ENCODE assay signal across 21 cellular contexts in the genomic region with DNA sequence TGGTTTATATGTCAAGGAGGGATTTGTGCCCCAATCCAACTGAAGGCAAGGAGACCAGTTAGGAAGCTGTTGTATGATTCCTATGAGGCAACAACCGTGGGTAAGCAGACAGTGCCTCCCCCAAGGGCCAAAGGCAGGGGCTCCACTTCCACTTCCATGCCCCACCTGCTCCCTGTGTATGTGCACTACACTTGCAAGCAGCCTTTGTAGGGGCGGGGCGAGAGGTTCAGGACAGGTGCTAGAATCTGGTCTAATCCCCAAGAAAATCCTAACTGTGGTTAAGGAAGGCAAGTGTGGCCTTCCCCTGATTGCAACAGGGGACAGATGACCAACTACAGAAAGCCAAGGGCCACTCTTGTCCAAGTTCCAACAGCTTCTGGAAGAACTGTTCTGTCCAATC. TPM values are rescaled to one million over a fixed set of nuclear protein-coding genes. Genes with fewer than 3 reads are reported as not detected.
DNase-seq lines count a peak whose midpoint lies in the region; ATAC-seq and TF ChIP-seq lines count a peak whose summit lies in the region.
"Had no signal": no experiment of that assay in that cellular context is flagged by ENCODE, and none has a peak within 500 bp of the region (broad histone marks: within the 10 kb centered on the region; RNA-seq: fewer than 3 reads in every experiment).

No MANE protein-coding gene starts in this region.

- H3K4me3 ChIP-seq in left ventricle myocardium inferior = no peak overlapping the region
- H3K4me3 ChIP-seq in testis = no peak overlapping the region
- H3K4me3 ChIP-seq: cardiac muscle cell, SJSA1 had no signal

- TF ChIP-seq CTCF in left ventricle myocardium inferior (IDR thresholded peaks at IDR 0.05; ENCODE audit: borderline replicate concordance) (no peak), WTC11 (IDR thresholded peaks at IDR 0.05) (no peak), testis (IDR thresholded peaks at IDR 0.05) (no peak), mesothelial cell of epicardium (IDR thresholded peaks at IDR 0.05; ENCODE audit: unreplicated experiment) (no peak), foreskin keratinocyte (conservative IDR thresholded peaks at IDR 0.05) (no peak)

- DNase-seq in left ventricle myocardium inferior (no peak), left ventricle myocardium superior (no peak), WTC11 (ENCODE audit: low spot score) (no peak), naive B cell (no peak), testis (no peak), mesothelial cell of epicardium (ENCODE audit: low spot score in 2 of 2, unreplicated experiment in 2 of 2) (no peak), G401 (ENCODE audit: low spot score) (no peak), foreskin keratinocyte (no peak)
- DNase-seq: activated CD4-positive, alpha-beta T cell treated with anti-CD3 and anti-CD28 coated beads for 4 hours; activated CD8-positive, alpha-beta memory T cell treated with anti-CD3 and anti-CD28 coated beads, Interleukin-2, amount 50 U/mL, for 48 hours; activated naive CD8-positive, alpha-beta T cell treated with anti-CD3 and anti-CD28 coated beads, Interleukin-2, amount 10 ng/mL, durations not matched to agents 7 days and 5 days; DMS153; effector CD8-positive, alpha-beta T cell; hypothalamus; left colon; MM.1S; NCI-H2081 treated with DMSO at 0.1 percent for 48 hours; NCI-H524 had no signal

- H3K27me3 Mint-ChIP-seq in WTC11 (ENCODE audit: low read depth) (no peaks in the 10 kb centered on the region), naive B cell (no peaks in the 10 kb centered on the region), mesothelial cell of epicardium (ENCODE audit: low read depth) (no peaks in the 10 kb centered on the region)
- H3K27me3 Mint-ChIP-seq: activated naive CD8-positive, alpha-beta T cell treated with anti-CD3 and anti-CD28 coated beads, Interleukin-2, amount 10 ng/mL, durations not matched to agents 7 days and 5 days had no signal

- in situ Hi-C loops in G401 (cut with HindIII; ENCODE audit: low sequenced_read_pairs) = no loop called here

- intact Hi-C loops in left ventricle myocardium inferior (cut with micrococcal nuclease) (no loop called here), left ventricle myocardium superior (cut with micrococcal nuclease) (no loop called here), testis (cut with DNase I; ENCODE audit: low total_unique reads) (no loop called here)

- H3K4me1 ChIP-seq in left ventricle myocardium inferior = peaks cover 65% of the 10 kb centered on the region
- H3K4me1 ChIP-seq in testis = peaks cover 40% of the 10 kb centered on the region
- H3K4me1 ChIP-seq in foreskin keratinocyte = peaks cover 9% of the 10 kb centered on the region
- H3K4me1 ChIP-seq: SJSA1 had no signal

- H3K27me3 ChIP-seq in left ventricle myocardium inferior (ENCODE audit: low read depth) (no peaks in the 10 kb centered on the region), testis (no peaks in the 10 kb centered on the region), foreskin keratinocyte (no peaks in the 10 kb centered on the region)
- H3K27me3 ChIP-seq: cardiac muscle cell, SJSA1 had no signal

- H3K4me1 Mint-ChIP-seq in WTC11 (0 out of 2 replicates have a peak, but pooled peaks cover 6% of the 10 kb centered on the region), naive B cell (peaks cover 71 to 91% (median 75%) of the 10 kb centered on the region in 3 donors), mesothelial cell of epicardium (peaks cover 14% of the 10 kb centered on the region)

- H3K9me3 Mint-ChIP-seq in WTC11 (peaks cover 9% of the 10 kb centered on the region), naive B cell (no peaks in the 10 kb centered on the region), mesothelial cell of epicardium (no peaks in the 10 kb centered on the region)
- H3K9me3 Mint-ChIP-seq: activated naive CD8-positive, alpha-beta T cell treated with anti-CD3 and anti-CD28 coated beads, Interleukin-2, amount 10 ng/mL, durations not matched to agents 7 days and 5 days; T-helper 2 cell treated with Interferon-gamma antibody and Interleukin-4, amounts not matched to agents 5 μg/mL and 100 μg/mL, for 36 hours had no signal

- ATAC-seq in left ventricle myocardium superior (no peak), WTC11 (no peak), naive B cell (ENCODE audit: low read depth in 2 of 2) (no peak), foreskin keratinocyte (no peak)
- ATAC-seq: left colon had no signal

- H3K36me3 ChIP-seq in left ventricle myocardium inferior (peaks cover 55% of the 10 kb centered on the region), testis (ENCODE audit: low read depth, missing control alignments) (no peaks in the 10 kb centered on the region)
- H3K36me3 ChIP-seq: SJSA1 had no signal

- WGBS in testis, 2 donors = 72 to 80% methylated on average over 2 to 3 of the region's 3 CpGs

- H3K9me3 ChIP-seq in left ventricle myocardium inferior (replicated peaks) (no peaks in the 10 kb centered on the region), testis (no peaks in the 10 kb centered on the region)
- H3K9me3 ChIP-seq: SJSA1 had no signal

- CTCF ChIA-PET in WTC11 (lab: Charles Lee) = no interaction called here

- H3K27ac ChIP-seq in left ventricle myocardium inferior (replicated peaks) = peak overlapping the region; percentile 33
- peak overlapping the region; percentile 62 to 69 for H3K27ac ChIP-seq in testis
- H3K27ac ChIP-seq in foreskin keratinocyte = no peak overlapping the region
- H3K27ac ChIP-seq: cardiac muscle cell, SJSA1 had no signal

- TF ChIP-seq POLR2A in testis (IDR thresholded peaks at IDR 0.05) = no peak

- H3K4me3 Mint-ChIP-seq in WTC11 (no peak overlapping the region), naive B cell (peak overlapping the region; percentile 63 to 91 (median 86)), mesothelial cell of epicardium (no peak overlapping the region)
- H3K4me3 Mint-ChIP-seq: activated naive CD8-positive, alpha-beta T cell treated with anti-CD3 and anti-CD28 coated beads, Interleukin-2, amount 10 ng/mL, durations not matched to agents 7 days and 5 days; T-helper 2 cell treated with Interferon-gamma antibody and Interleukin-4, amounts not matched to agents 5 μg/mL and 100 μg/mL, for 36 hours had no signal

- H3K27ac Mint-ChIP-seq in WTC11 = 0 out of 2 replicates have a peak overlapping the region, but pooled peaks have one; percentile 47
- H3K27ac Mint-ChIP-seq in naive B cell = peak overlapping the region; percentile 99 to 100 (median 100)
- H3K27ac Mint-ChIP-seq in mesothelial cell of epicardium = no peak overlapping the region

- POLR2A ChIA-PET in WTC11 (lab: Charles Lee) = no interaction called here

- peaks cover 20% of the 10 kb centered on the region for H3K36me3 Mint-ChIP-seq in WTC11
- peaks cover 9 to 20% of the 10 kb centered on the region in 2 donors for H3K36me3 Mint-ChIP-seq in naive B cell
- peaks cover 28% of the 10 kb centered on the region for H3K36me3 Mint-ChIP-seq in mesothelial cell of epicardium

TF ChIP-seq in WTC11, 78 proteins besides CTCF, POLR2A, EP300 and RAD21 (continues in another document):
- TF ChIP-seq SP1 (CRISPR knock-in tag; conservative IDR thresholded peaks at IDR 0.05) (no peak), NFE2L1 (CRISPR knock-in tag; IDR thresholded peaks at IDR 0.05) (no peak), ERG (CRISPR knock-in tag; IDR thresholded peaks at IDR 0.05) (no peak)
- TF ChIP-seq, protein P1, sequence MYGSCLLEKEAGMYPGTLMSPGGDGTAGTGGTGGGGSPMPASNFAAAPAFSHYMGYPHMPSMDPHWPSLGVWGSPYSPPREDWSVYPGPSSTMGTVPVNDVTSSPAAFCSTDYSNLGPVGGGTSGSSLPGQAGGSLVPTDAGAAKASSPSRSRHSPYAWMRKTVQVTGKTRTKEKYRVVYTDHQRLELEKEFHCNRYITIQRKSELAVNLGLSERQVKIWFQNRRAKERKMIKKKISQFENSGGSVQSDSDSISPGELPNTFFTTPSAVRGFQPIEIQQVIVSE (CRISPR knock-in tag; IDR thresholded peaks at IDR 0.05; ENCODE audit: borderline replicate concordance) = no peak
- TF ChIP-seq, protein P2, sequence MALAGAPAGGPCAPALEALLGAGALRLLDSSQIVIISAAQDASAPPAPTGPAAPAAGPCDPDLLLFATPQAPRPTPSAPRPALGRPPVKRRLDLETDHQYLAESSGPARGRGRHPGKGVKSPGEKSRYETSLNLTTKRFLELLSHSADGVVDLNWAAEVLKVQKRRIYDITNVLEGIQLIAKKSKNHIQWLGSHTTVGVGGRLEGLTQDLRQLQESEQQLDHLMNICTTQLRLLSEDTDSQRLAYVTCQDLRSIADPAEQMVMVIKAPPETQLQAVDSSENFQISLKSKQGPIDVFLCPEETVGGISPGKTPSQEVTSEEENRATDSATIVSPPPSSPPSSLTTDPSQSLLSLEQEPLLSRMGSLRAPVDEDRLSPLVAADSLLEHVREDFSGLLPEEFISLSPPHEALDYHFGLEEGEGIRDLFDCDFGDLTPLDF (CRISPR knock-in tag; IDR thresholded peaks at IDR 0.05) = no peak

RNA-seq across cellular contexts. Expression of gene B4GALT1, which starts 41.7 kb away (rescaled TPM):
- total RNA-seq in left ventricle myocardium inferior (37.1 TPM), left ventricle myocardium superior (42.5 TPM), WTC11 (2021) (19.1 to 20.2 TPM (median 19.8 TPM) in 3 replicates), testis (100 to 1,000 TPM; 192 to 212 TPM), mesothelial cell of epicardium (78.3 to 81.4 TPM (median 78.9 TPM) in 3 replicates), foreskin keratinocyte (61.8 and 83.6 TPM in 2 replicates)
- polyA plus RNA-seq in naive B cell (ENCODE audit: low read depth in 6 of 6) (100 to 1,000 TPM in 1 of 6 donors, 10 to 100 TPM in 5; 30.4 to 112 (median 72.8) TPM), testis (ENCODE audit: insufficient read depth, low read depth, low replicate concordance) (112 TPM), foreskin keratinocyte (55.4 and 62.0 TPM in 2 replicates)
- 15.1 and 15.3 TPM in 2 replicates for total RNA-seq in G401 (2014; rRNA removed; shearing (Covaris generic))

RNA-seq across cellular contexts. Expression of gene SMU1, which starts 49.0 kb away (rescaled TPM):
- 14.9 TPM for total RNA-seq in left ventricle myocardium inferior
- total RNA-seq in left ventricle myocardium superior = 16.3 TPM
- 23.2 to 23.3 TPM (median 23.2 TPM) in 3 replicates for total RNA-seq in WTC11 (2021)
- polyA plus RNA-seq in naive B cell (ENCODE audit: low read depth in 6 of 6) = 10 to 100 TPM; 19.6 to 44.5 (median 25.8) TPM
- total RNA-seq in testis = 10 to 100 TPM; 16.2 to 16.3 TPM
- polyA plus RNA-seq in testis (ENCODE audit: insufficient read depth, low read depth, low replicate concordance) = 17.1 TPM
- total RNA-seq in mesothelial cell of epicardium = 24.3 to 24.5 TPM (median 24.4 TPM) in 3 replicates
- total RNA-seq in G401 (2014; rRNA removed; shearing (Covaris generic)) = 34.4 and 49.4 TPM in 2 replicates
- total RNA-seq in foreskin keratinocyte = 22.9 and 24.8 TPM in 2 replicates
- 11.0 and 13.0 TPM in 2 replicates for polyA plus RNA-seq in foreskin keratinocyte

Comparison
In these comparisons a context has a peak if more than half of its experiments do, and no peak if none do; other contexts are left out.
1. H3K4me3 Mint-ChIP-seq: peak in naive B cell (8 of 8); none in WTC11 (single experiment) and mesothelial cell of epicardium (single experiment).